5 cellular contexts compared by ENCODE assay signal in genomic region chr16:89859809-89860075, GRCh38.
"Had no signal": no experiment of that assay in that cellular context is flagged by ENCODE, and none has a peak within 500 bp of the region (broad histone marks: within the 10 kb centered on the region; RNA-seq: fewer than 3 reads in every experiment).

No MANE protein-coding gene starts in this region.

- H3K4me2 ChIP-seq: GM23338 had no signal

- H2AFZ ChIP-seq: GM23338 had no signal

- H3K9me3 Mint-ChIP-seq: GM23338, H9, IgD-negative memory B cell had no signal

- H3K36me3 Mint-ChIP-seq: IgD-negative memory B cell had no signal

- H3K4me1 Mint-ChIP-seq: GM23338 had no signal

- H3K4me3 ChIP-seq: GM23338 had no signal

- H3K4me3 Mint-ChIP-seq: GM23338, H9 had no signal

- DNase-seq: H9, HCEC 1CT, KBM-7 had no signal

- H3K27ac Mint-ChIP-seq: GM23338, H9, IgD-negative memory B cell had no signal
